Comparison of ENCODE assay signal across 8 cellular contexts in genomic region chr19:45863840-45864628, GRCh38.
DNase-seq lines count a peak whose midpoint lies in the region; ATAC-seq and TF ChIP-seq lines count a peak whose summit lies in the region.

Gene FOXA3 (plus strand): TSS chr19:45864326. CDS start chr19:45864457, 131 bp downstream.

- peak within 1 kb of the TSS; percentile 97 for H3K4me3 ChIP-seq in brain microvascular endothelial cell (ENCODE audit: low read depth, low read length)

- DNase-seq in GM10266 (ENCODE audit: extremely low spot score), result peak; percentile 93
- peak; percentile 73 for DNase-seq in SW480 (ENCODE audit: low spot score)
- DNase-seq in brain microvascular endothelial cell, result no peak
- DNase-seq in kidney tubule cell (ENCODE audit: low spot score), result peak; percentile 69
- peak; percentile 41 to 53 for DNase-seq in stimulated activated CD4-positive, alpha-beta T cell treated with anti-CD3 and anti-CD28 coated beads, Interleukin-4, amount 100 ng/mL, for 4 hours
- no peak for DNase-seq in amniotic stem cell (lab: John Stamatoyannopoulos, UW)

- H3K27ac ChIP-seq in brain microvascular endothelial cell, result no peak within 1 kb of the TSS

- H3K36me3 ChIP-seq in brain microvascular endothelial cell (replicated peaks), result peaks cover 4% of the 10 kb centered on the region

- peak; percentile 91 for TF ChIP-seq CTCF in GM10266 (IDR thresholded peaks at IDR 0.05; ENCODE audit: control insufficient read depth, insufficient read depth, low read depth, missing control alignments)
- peak; percentile 49 for TF ChIP-seq CTCF in brain microvascular endothelial cell (IDR thresholded peaks at IDR 0.05; ENCODE audit: low read depth, low read length, missing control alignments)

- peaks cover 21% of the 10 kb centered on the region for H3K27me3 ChIP-seq in brain microvascular endothelial cell (replicated peaks)

- ATAC-seq in HG03442 (IDR thresholded peaks at IDR 0.05; ENCODE audit: unreplicated experiment) (peak; percentile 31), GM19023 (IDR thresholded peaks at IDR 0.05; ENCODE audit: unreplicated experiment) (no peak)

- in situ Hi-C loops in brain microvascular endothelial cell (cut with HindIII; ENCODE audit: low pct_ligation_motif_present, low sequenced_read_pairs), result no loop called here

Comparison
In these comparisons a context has a peak if more than half of its experiments do, and no peak if none do; other contexts are left out.
1. DNase-seq: peak in GM10266 (single experiment), SW480 (single experiment), kidney tubule cell (single experiment) and stimulated activated CD4-positive, alpha-beta T cell treated with anti-CD3 and anti-CD28 coated beads, Interleukin-4, amount 100 ng/mL, for 4 hours (2 of 2); none in brain microvascular endothelial cell (single experiment) and amniotic stem cell (single experiment).